Comparison of ENCODE assay signal across 30 cellular contexts in the genomic region with DNA sequence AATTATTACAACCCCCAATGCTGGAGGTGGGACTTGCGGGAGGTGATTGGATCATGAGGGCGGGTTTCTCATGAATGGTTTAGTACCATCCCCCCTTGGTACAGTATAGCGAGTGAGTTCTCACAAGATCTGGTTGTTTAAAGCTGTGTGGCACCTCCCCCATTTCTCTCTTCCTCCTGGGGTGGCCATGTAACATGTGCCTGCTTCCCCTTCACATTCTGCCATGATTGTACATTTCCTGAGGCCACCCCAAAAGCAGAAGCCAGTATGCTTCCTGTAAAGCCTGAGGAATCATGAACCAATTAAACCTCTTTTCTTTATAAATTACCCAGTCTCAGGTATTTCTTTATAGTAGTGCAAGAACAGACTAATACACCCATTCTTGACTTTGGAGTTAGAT. TPM values are rescaled to one million over a fixed set of nuclear protein-coding genes. Genes with fewer than 3 reads are reported as not detected.
DNase-seq lines count a peak whose midpoint lies in the region; ATAC-seq and TF ChIP-seq lines count a peak whose summit lies in the region.
"Had no signal": no experiment of that assay in that cellular context is flagged by ENCODE, and none has a peak within 500 bp of the region (broad histone marks: within the 10 kb centered on the region; RNA-seq: fewer than 3 reads in every experiment).

No MANE protein-coding gene starts in this region.

- H3K36me3 Mint-ChIP-seq in natural killer cell treated with Interleukin-12 subunit alpha and Interleukin-12 subunit beta and Interleukin-15 and Interleukin-18, amount 100 ng/mL, for 72 hours = no peaks in the 10 kb centered on the region
- H3K36me3 Mint-ChIP-seq: activated naive CD8-positive, alpha-beta T cell treated with anti-CD3 and anti-CD28 coated beads, Interleukin-2, amount 10 ng/mL, durations not matched to agents 7 days and 5 days had no signal

- TF ChIP-seq POLR2A in gastroesophageal sphincter (IDR thresholded peaks at IDR 0.05) = no peak

- no peak overlapping the region for H3K4me3 Mint-ChIP-seq in natural killer cell treated with Interleukin-12 subunit alpha and Interleukin-12 subunit beta and Interleukin-15 and Interleukin-18, amount 100 ng/mL, for 72 hours
- H3K4me3 Mint-ChIP-seq: activated CD4-positive, alpha-beta T cell treated with anti-CD3 and anti-CD28 coated beads, Interleukin-2, amount 10 ng/mL, durations not matched to agents 24 days and 14 days; activated naive CD8-positive, alpha-beta T cell treated with anti-CD3 and anti-CD28 coated beads, Interleukin-2, amount 10 ng/mL, durations not matched to agents 7 days and 5 days; H9; neural crest cell had no signal

- DNase-seq in HL-60 (ENCODE audit: low read depth in 1 of 2, low spot score in 1 of 2) (peak; percentile 63 to 86), NOMO-1 treated with dmso at 0.1 percent for 144 hours (lab: John Stamatoyannopoulos, UW; ENCODE audit: unreplicated experiment) (peak; percentile 28), left lobe of liver (ENCODE audit: low spot score) (no peak), GM13976 (ENCODE audit: low spot score) (no peak)
- DNase-seq in activated CD4-positive, alpha-beta T cell treated with anti-CD3 and anti-CD28 coated beads, Interleukin-2, amount 50 U/mL, for 48 hours = no peak
- DNase-seq in natural killer cell treated with Interleukin-12 subunit alpha and Interleukin-12 subunit beta and Interleukin-15 and Interleukin-18, amount 100 ng/mL, for 72 hours (ENCODE audit: low spot score) = no peak
- DNase-seq: activated CD4-positive, alpha-beta T cell treated with anti-CD3 and anti-CD28 coated beads, Interleukin-2, amount 10 ng/mL, durations not matched to agents 24 days and 14 days; activated effector memory CD4-positive, alpha-beta T cell treated with anti-CD3 and anti-CD28 coated beads, Interleukin-2, amount 50 U/mL, for 16 hours; activated naive CD8-positive, alpha-beta T cell treated with anti-CD3 and anti-CD28 coated beads, Interleukin-2, amount 10 ng/mL, durations not matched to agents 7 days and 5 days; activated T-cell treated with anti-CD3 and anti-CD28 coated beads, Interleukin-2, amount 50 U/mL, for 1 hour; aorta; DMS153; effector CD8-positive, alpha-beta T cell; H9; hippocampal formation; MG63; NCI-H146; NCI-H446 treated with DMSO at 0.1 percent for 48 hours; PC-9; small intestine; stimulated activated naive CD4-positive, alpha-beta T cell treated with Interleukin-2 at 50 U/mL for 16 hours; SW 1271; T1000; uterus had no signal

- H3K27ac ChIP-seq in BLaER1 (no peak overlapping the region), HL-60 (replicated peaks) (peak overlapping the region; percentile 65), gastroesophageal sphincter (no peak overlapping the region)
- H3K27ac ChIP-seq: PC-9, uterus had no signal

- no peaks in the 10 kb centered on the region for H3K9me3 Mint-ChIP-seq in natural killer cell treated with Interleukin-12 subunit alpha and Interleukin-12 subunit beta and Interleukin-15 and Interleukin-18, amount 100 ng/mL, for 72 hours
- H3K9me3 Mint-ChIP-seq: activated CD4-positive, alpha-beta T cell treated with anti-CD3 and anti-CD28 coated beads, Interleukin-2, amount 10 ng/mL, durations not matched to agents 24 days and 14 days; activated naive CD8-positive, alpha-beta T cell treated with anti-CD3 and anti-CD28 coated beads, Interleukin-2, amount 10 ng/mL, durations not matched to agents 7 days and 5 days; H9; neural crest cell had no signal

- no peaks in the 10 kb centered on the region for H4K20me1 ChIP-seq in BLaER1

- no peak overlapping the region for H3K9ac ChIP-seq in BLaER1

- H3K4me1 ChIP-seq in BLaER1 = peaks cover 26% of the 10 kb centered on the region
- no peaks in the 10 kb centered on the region for H3K4me1 ChIP-seq in gastroesophageal sphincter
- H3K4me1 ChIP-seq: uterus had no signal

- no peaks in the 10 kb centered on the region for H3K4me1 Mint-ChIP-seq in natural killer cell treated with Interleukin-12 subunit alpha and Interleukin-12 subunit beta and Interleukin-15 and Interleukin-18, amount 100 ng/mL, for 72 hours (ENCODE audit: low read depth in 2 of 2)
- H3K4me1 Mint-ChIP-seq: activated CD4-positive, alpha-beta T cell treated with anti-CD3 and anti-CD28 coated beads, Interleukin-2, amount 10 ng/mL, durations not matched to agents 24 days and 14 days; activated naive CD8-positive, alpha-beta T cell treated with anti-CD3 and anti-CD28 coated beads, Interleukin-2, amount 10 ng/mL, durations not matched to agents 7 days and 5 days had no signal

- peaks cover 11 to 12% of the 10 kb centered on the region in 2 donors for H3K27me3 Mint-ChIP-seq in natural killer cell treated with Interleukin-12 subunit alpha and Interleukin-12 subunit beta and Interleukin-15 and Interleukin-18, amount 100 ng/mL, for 72 hours

- H3K36me3 ChIP-seq in BLaER1 (no peaks in the 10 kb centered on the region), gastroesophageal sphincter (no peaks in the 10 kb centered on the region)
- H3K36me3 ChIP-seq: MG63, uterus had no signal

- ATAC-seq in left lobe of liver (peak; percentile 24), gastroesophageal sphincter (no peak)
- no peak for ATAC-seq in natural killer cell treated with Interleukin-12 subunit alpha and Interleukin-12 subunit beta and Interleukin-15 and Interleukin-18, amount 100 ng/mL, for 72 hours
- ATAC-seq: K562 had no signal

- H3K4me2 ChIP-seq in BLaER1 = peak overlapping the region; percentile 24; the same call in 1 of the 2 replicates
- H3K4me2 ChIP-seq: PC-9 had no signal

- no peak for TF ChIP-seq EP300 in gastroesophageal sphincter (IDR thresholded peaks at IDR 0.05)

- H3K4me3 ChIP-seq in BLaER1 (no peak overlapping the region), HL-60 (replicated peaks; ENCODE audit: insufficient read depth, low read length) (no peak overlapping the region), gastroesophageal sphincter (no peak overlapping the region)
- H3K4me3 ChIP-seq: K562, MG63, PC-9, uterus had no signal

- TF ChIP-seq CTCF in HL-60 (IDR thresholded peaks at IDR 0.05; ENCODE audit: insufficient read depth, low read length) (no peak), GM13976 (IDR thresholded peaks at IDR 0.05; ENCODE audit: borderline replicate concordance, control extremely low read depth, extremely low read depth, insufficient read depth, missing control alignments) (no peak), gastroesophageal sphincter (IDR thresholded peaks at IDR 0.05) (no peak)

- in situ Hi-C loops in GM13976 (cut with MboI; ENCODE audit: low sequenced_read_pairs, unreplicated experiment) = no loop called here

- H3K27ac Mint-ChIP-seq in natural killer cell treated with Interleukin-12 subunit alpha and Interleukin-12 subunit beta and Interleukin-15 and Interleukin-18, amount 100 ng/mL, for 72 hours = no peak overlapping the region
- H3K27ac Mint-ChIP-seq: activated CD4-positive, alpha-beta T cell treated with anti-CD3 and anti-CD28 coated beads, Interleukin-2, amount 10 ng/mL, durations not matched to agents 24 days and 14 days; activated naive CD8-positive, alpha-beta T cell treated with anti-CD3 and anti-CD28 coated beads, Interleukin-2, amount 10 ng/mL, durations not matched to agents 7 days and 5 days had no signal

- no peaks in the 10 kb centered on the region for H3K9me3 ChIP-seq in BLaER1
- no peaks in the 10 kb centered on the region for H3K9me3 ChIP-seq in gastroesophageal sphincter
- H3K9me3 ChIP-seq: MG63, uterus had no signal

- 89% methylated on average over 3 of the region's 3 CpGs; no CpG with 5 or more reads in 1 of the 2 donors for WGBS in gastroesophageal sphincter (ENCODE audit: low coverage in 1 of 2), 2 donors

- H3K27me3 ChIP-seq in BLaER1 (no peaks in the 10 kb centered on the region), HL-60 (ENCODE audit: insufficient read depth, poor library complexity, severe bottlenecking) (no peaks in the 10 kb centered on the region), gastroesophageal sphincter (peaks cover 27% of the 10 kb centered on the region)

RNA-seq across cellular contexts. Expression of a gene that starts 20.3 kb away (rescaled TPM):
- total RNA-seq in left lobe of liver (0.25 TPM), gastroesophageal sphincter (1 to 10 TPM in 2 of 4 donors, not detected in 2; 1.1 to 1.3 TPM)
- 1 to 10 TPM in 1 of 2 donors, not detected in 1; 7.2 TPM for total RNA-seq in natural killer cell treated with Interleukin-12 subunit alpha and Interleukin-12 subunit beta and Interleukin-15 and Interleukin-18, amount 100 ng/mL, for 72 hours
- total RNA-seq: activated CD4-positive, alpha-beta T cell treated with anti-CD3 and anti-CD28 coated beads, Interleukin-2, amount 10 ng/mL, durations not matched to agents 24 days and 14 days; activated naive CD8-positive, alpha-beta T cell treated with anti-CD3 and anti-CD28 coated beads, Interleukin-2, amount 10 ng/mL, durations not matched to agents 7 days and 5 days; K562; lung microvascular endothelial cell; mucosa of gallbladder; neural crest cell; PC-9; uterus had no signal

RNA-seq across cellular contexts. Expression of a gene that starts 51.5 kb away (rescaled TPM):
- total RNA-seq in left lobe of liver (0.10 TPM), gastroesophageal sphincter (1 to 10 TPM; 1.7 to 2.8 (median 2.0) TPM)
- total RNA-seq in natural killer cell treated with Interleukin-12 subunit alpha and Interleukin-12 subunit beta and Interleukin-15 and Interleukin-18, amount 100 ng/mL, for 72 hours = 1 to 10 TPM in 1 of 2 donors, not detected in 1; 4.5 TPM
- total RNA-seq: K562, lung microvascular endothelial cell, PC-9 had no signal

Comparison
In these comparisons a context has a peak if more than half of its experiments do, and no peak if none do; other contexts are left out.
1. DNase-seq: peak in HL-60 (2 of 2) and NOMO-1 treated with dmso at 0.1 percent for 144 hours (single experiment); none in left lobe of liver (single experiment), activated CD4-positive, alpha-beta T cell treated with anti-CD3 and anti-CD28 coated beads, Interleukin-2, amount 50 U/mL, for 48 hours (0 of 2), GM13976 (single experiment) and natural killer cell treated with Interleukin-12 subunit alpha and Interleukin-12 subunit beta and Interleukin-15 and Interleukin-18, amount 100 ng/mL, for 72 hours (single experiment).